Comparison of ENCODE assay signal across 7 cellular contexts in the genomic region with DNA sequence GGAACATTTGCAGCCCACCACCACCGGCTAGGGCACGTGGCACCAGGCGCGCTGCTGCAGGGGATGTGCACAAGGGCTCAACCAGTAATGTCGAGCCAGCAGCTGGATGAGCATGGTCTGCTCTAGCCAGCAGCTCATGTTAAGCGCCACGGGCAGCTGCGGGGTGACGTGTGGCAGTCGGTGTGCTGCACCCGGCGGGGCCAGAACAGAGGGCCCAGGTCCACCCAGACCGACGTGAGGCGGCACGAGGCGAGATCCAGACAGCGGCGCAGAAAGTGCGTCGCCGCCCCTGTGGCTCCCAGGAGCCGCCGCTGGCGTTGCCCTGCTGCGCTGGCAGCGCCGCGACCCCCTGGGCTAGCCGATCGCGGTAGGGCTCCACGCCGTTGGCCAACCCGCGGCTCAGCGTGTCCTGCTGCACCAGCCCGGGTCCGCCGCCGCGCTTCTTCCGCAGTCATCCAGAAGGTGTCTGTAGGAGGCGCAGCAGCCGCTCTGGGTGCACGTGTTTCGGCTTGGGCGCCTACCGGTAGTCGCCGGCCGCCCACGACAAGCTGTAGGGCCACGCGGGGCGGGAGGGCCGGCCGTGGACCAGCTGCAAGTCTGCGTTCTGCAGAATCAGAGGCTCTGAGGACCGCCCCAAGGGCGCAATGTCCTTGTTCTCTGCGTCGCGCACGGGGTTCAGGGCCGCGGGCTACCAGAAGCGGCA. TPM values are rescaled to one million over a fixed set of nuclear protein-coding genes. Genes with fewer than 3 reads are reported as not detected.
DNase-seq lines count a peak whose midpoint lies in the region; ATAC-seq and TF ChIP-seq lines count a peak whose summit lies in the region.

No MANE protein-coding gene starts in this region.

- peak; percentile 33 for DNase-seq in HCEC 1CT
- DNase-seq in T-helper 22 cell (ENCODE audit: low read depth): peak; percentile 40
- peak; percentile 33 for DNase-seq in brain microvascular endothelial cell
- DNase-seq in left lobe of liver (ENCODE audit: low spot score): no peak
- peak; percentile 54 for DNase-seq in stimulated activated CD4-positive, alpha-beta T cell treated with anti-CD3 and anti-CD28 coated beads, Interleukin-2, amount 100 ng/mL, for 4 hours (ENCODE audit: low read depth)

- ATAC-seq in left lobe of liver (peak; percentile 43), HG02884 (IDR thresholded peaks at IDR 0.05; ENCODE audit: unreplicated experiment) (no peak), HG03521 (IDR thresholded peaks at IDR 0.05; ENCODE audit: unreplicated experiment) (no peak)

- peak overlapping the region; percentile 31 for H3K4me3 ChIP-seq in brain microvascular endothelial cell (ENCODE audit: low read depth, low read length)

- in situ Hi-C loops in brain microvascular endothelial cell (cut with HindIII; ENCODE audit: low pct_ligation_motif_present, low sequenced_read_pairs): no loop called here

- H3K27me3 ChIP-seq in brain microvascular endothelial cell (replicated peaks): no peaks in the 10 kb centered on the region

- H3K27ac ChIP-seq in brain microvascular endothelial cell: no peak overlapping the region

- H3K36me3 ChIP-seq in brain microvascular endothelial cell (replicated peaks): peaks cover 7% of the 10 kb centered on the region

- TF ChIP-seq CTCF in brain microvascular endothelial cell (IDR thresholded peaks at IDR 0.05; ENCODE audit: low read depth, low read length, missing control alignments): peak; percentile 59

RNA-seq across cellular contexts. Expression of a gene that starts 4.6 kb away (rescaled TPM):
- 0.65 TPM for total RNA-seq in left lobe of liver

RNA-seq across cellular contexts. Expression of a gene that starts 10.8 kb away (rescaled TPM):
- 49.6 TPM for total RNA-seq in left lobe of liver

RNA-seq across cellular contexts. Expression of a gene that starts 25.6 kb away (rescaled TPM):
- 9.7 TPM for total RNA-seq in left lobe of liver

RNA-seq across cellular contexts. Expression of a gene that starts 30.7 kb away (rescaled TPM):
- 136 TPM for total RNA-seq in left lobe of liver
